1 cellular context compared by ENCODE assay signal in the genomic region with DNA sequence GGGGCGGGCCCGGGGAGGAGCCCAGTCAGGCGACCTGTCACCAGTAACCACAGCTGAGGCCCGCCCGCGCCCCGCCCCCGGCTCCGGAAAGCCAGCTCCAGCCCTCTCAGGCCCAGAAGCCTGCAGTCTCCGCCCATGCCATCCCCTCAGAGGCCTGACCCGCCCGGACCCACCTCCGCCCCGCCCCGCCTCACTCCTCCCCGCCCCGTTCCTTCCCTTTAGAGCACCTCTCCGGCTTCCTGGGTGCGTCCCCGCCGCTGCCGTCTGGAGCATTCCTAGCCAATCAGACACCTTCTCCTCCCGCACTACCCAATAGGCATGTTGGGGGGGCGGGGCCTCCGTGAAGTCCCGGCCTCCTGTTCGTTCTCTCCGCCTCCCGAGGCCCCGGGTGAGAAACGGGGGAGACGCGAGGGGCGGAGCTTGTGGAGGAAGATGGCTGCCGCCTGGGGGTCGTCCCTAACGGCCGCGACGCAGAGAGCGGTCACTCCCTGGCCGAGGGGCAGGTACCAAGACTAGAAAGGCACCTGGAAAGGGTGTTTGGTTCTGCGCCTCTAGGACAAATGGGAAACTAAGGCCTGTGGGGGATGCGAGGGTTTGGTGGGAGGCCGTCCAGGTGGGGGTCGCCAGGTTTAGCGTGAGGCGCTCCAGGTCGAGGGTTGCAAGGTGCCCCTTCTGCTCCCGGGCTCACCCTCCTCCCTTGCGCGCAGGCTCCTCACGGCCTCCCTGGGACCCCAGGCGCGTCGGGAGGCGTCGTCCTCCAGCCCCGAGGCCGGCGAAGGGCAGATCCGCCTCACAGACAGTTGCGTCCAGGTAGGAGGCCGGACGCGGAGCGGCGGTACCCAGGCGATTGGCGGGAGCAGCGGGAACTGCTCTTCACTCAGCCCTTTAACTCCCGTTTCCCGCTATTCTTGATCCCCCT.
TF ChIP-seq lines count a peak whose summit lies in the region.

Gene ISCA2 (plus strand): TSS at position 423 of the 919 bp plus-strand sequence. CDS start 10 bp downstream, at position 433.

TF ChIP-seq in HepG2, 621 proteins besides CTCF, POLR2A, EP300 and RAD21 (continued from another document and continues in another):
- TF ChIP-seq HNRNPL (IDR thresholded peaks at IDR 0.05; ENCODE audit: low read depth, low read length), result no peak
- TF ChIP-seq ZFP1 (CRISPR knock-in tag; IDR thresholded peaks at IDR 0.05), result 0 out of 2 replicates have a peak, but pooled peaks have one; percentile 14
- peak; percentile 85 for TF ChIP-seq ZNF296 (CRISPR knock-in tag; conservative IDR thresholded peaks at IDR 0.05)
- no peak for TF ChIP-seq CAMTA2 (CRISPR knock-in tag; IDR thresholded peaks at IDR 0.05; ENCODE audit: borderline replicate concordance)
- peak; percentile 58; the same call in 1 of the 2 replicates for TF ChIP-seq HIC2 (CRISPR knock-in tag; IDR thresholded peaks at IDR 0.05; ENCODE audit: low read depth)
- TF ChIP-seq ZNF552 (CRISPR knock-in tag; IDR thresholded peaks at IDR 0.05; ENCODE audit: borderline replicate concordance), result 0 out of 2 replicates have a peak, but pooled peaks have one; percentile 19
- no peak for TF ChIP-seq LCORL (IDR thresholded peaks at IDR 0.05)
- TF ChIP-seq LCORL (CRISPR knock-in tag; IDR thresholded peaks at IDR 0.05), result peak; percentile 2; the same call in 1 of the 2 replicates
- 0 out of 2 replicates have a peak, but pooled peaks have one; percentile 30 for TF ChIP-seq ELF4 (CRISPR knock-in tag; IDR thresholded peaks at IDR 0.05; ENCODE audit: borderline replicate concordance)
- TF ChIP-seq TAF1 (CRISPR knock-in tag; IDR thresholded peaks at IDR 0.05), result peak; percentile 69
- TF ChIP-seq ZC3H4 (CRISPR knock-in tag; IDR thresholded peaks at IDR 0.05; ENCODE audit: borderline replicate concordance), result no peak
- TF ChIP-seq PHB2 (IDR thresholded peaks at IDR 0.05; ENCODE audit: partially characterized antibody), result no peak
- 0 out of 2 replicates have a peak, but pooled peaks have one; percentile 20 for TF ChIP-seq MXD4 (CRISPR knock-in tag; IDR thresholded peaks at IDR 0.05)
- 0 out of 2 replicates have a peak, but pooled peaks have one; percentile 27 for TF ChIP-seq MYNN (CRISPR knock-in tag; IDR thresholded peaks at IDR 0.05; ENCODE audit: low read depth)
- no peak for TF ChIP-seq U2AF1 (optimal IDR thresholded peaks at IDR 0.05; ENCODE audit: low read depth, low read length)
- peak; percentile 25; the same call in 1 of the 2 replicates for TF ChIP-seq KAT8 (CRISPR knock-in tag; IDR thresholded peaks at IDR 0.05)
- TF ChIP-seq, protein P1, sequence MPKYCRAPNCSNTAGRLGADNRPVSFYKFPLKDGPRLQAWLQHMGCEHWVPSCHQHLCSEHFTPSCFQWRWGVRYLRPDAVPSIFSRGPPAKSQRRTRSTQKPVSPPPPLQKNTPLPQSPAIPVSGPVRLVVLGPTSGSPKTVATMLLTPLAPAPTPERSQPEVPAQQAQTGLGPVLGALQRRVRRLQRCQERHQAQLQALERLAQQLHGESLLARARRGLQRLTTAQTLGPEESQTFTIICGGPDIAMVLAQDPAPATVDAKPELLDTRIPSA (CRISPR knock-in tag; IDR thresholded peaks at IDR 0.05; ENCODE audit: borderline replicate concordance), result no peak
- no peak for TF ChIP-seq NONO (IDR thresholded peaks at IDR 0.05)
- TF ChIP-seq NONO (CRISPR knock-in tag; conservative IDR thresholded peaks at IDR 0.05), result 0 out of 2 replicates have a peak, but pooled peaks have one; percentile 46
- TF ChIP-seq PRPF4 (IDR thresholded peaks at IDR 0.05; ENCODE audit: low read depth, low read length, poor library complexity, severe bottlenecking), result no peak
- TF ChIP-seq ZNF598 (CRISPR knock-in tag; IDR thresholded peaks at IDR 0.05; ENCODE audit: borderline replicate concordance), result peak; percentile 43; the same call in 1 of the 2 replicates
- no peak for TF ChIP-seq ZNF549 (CRISPR knock-in tag; IDR thresholded peaks at IDR 0.05)
- TF ChIP-seq, protein P2, sequence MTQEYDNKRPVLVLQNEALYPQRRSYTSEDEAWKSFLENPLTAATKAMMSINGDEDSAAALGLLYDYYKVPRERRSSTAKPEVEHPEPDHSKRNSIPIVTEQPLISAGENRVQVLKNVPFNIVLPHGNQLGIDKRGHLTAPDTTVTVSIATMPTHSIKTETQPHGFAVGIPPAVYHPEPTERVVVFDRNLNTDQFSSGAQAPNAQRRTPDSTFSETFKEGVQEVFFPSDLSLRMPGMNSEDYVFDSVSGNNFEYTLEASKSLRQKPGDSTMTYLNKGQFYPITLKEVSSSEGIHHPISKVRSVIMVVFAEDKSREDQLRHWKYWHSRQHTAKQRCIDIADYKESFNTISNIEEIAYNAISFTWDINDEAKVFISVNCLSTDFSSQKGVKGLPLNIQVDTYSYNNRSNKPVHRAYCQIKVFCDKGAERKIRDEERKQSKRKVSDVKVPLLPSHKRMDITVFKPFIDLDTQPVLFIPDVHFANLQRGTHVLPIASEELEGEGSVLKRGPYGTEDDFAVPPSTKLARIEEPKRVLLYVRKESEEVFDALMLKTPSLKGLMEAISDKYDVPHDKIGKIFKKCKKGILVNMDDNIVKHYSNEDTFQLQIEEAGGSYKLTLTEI (CRISPR knock-in tag; conservative IDR thresholded peaks at IDR 0.05), result no peak
- no peak for TF ChIP-seq ZKSCAN1 (IDR thresholded peaks at IDR 0.05; ENCODE audit: low read length)
- peak; percentile 30; the same call in 1 of the 2 replicates for TF ChIP-seq SAP130 (CRISPR knock-in tag; IDR thresholded peaks at IDR 0.05; ENCODE audit: low read depth)
- 0 out of 2 replicates have a peak, but pooled peaks have one; percentile 36 for TF ChIP-seq ZSCAN31 (CRISPR knock-in tag; IDR thresholded peaks at IDR 0.05; ENCODE audit: low read depth)
- TF ChIP-seq HNF4G (IDR thresholded peaks at IDR 0.05; ENCODE audit: borderline replicate concordance, low read depth, low read length), result no peak
- TF ChIP-seq HNF4G (CRISPR knock-in tag; IDR thresholded peaks at IDR 0.05; ENCODE audit: borderline replicate concordance, low read depth), result 0 out of 2 replicates have a peak, but pooled peaks have one; percentile 32
- peak; percentile 31; the same call in 1 of the 2 replicates for TF ChIP-seq GABPB1 (CRISPR knock-in tag; IDR thresholded peaks at IDR 0.05)
- peak; percentile 71; the same call in 1 of the 2 replicates for TF ChIP-seq ZNF451 (CRISPR knock-in tag; IDR thresholded peaks at IDR 0.05)
- peak; percentile 65 for TF ChIP-seq ARID4A (CRISPR knock-in tag; IDR thresholded peaks at IDR 0.05; ENCODE audit: borderline replicate concordance)
- TF ChIP-seq ZNF772 (CRISPR knock-in tag; IDR thresholded peaks at IDR 0.05), result 0 out of 2 replicates have a peak, but pooled peaks have one; percentile 54
- TF ChIP-seq, protein P3, sequence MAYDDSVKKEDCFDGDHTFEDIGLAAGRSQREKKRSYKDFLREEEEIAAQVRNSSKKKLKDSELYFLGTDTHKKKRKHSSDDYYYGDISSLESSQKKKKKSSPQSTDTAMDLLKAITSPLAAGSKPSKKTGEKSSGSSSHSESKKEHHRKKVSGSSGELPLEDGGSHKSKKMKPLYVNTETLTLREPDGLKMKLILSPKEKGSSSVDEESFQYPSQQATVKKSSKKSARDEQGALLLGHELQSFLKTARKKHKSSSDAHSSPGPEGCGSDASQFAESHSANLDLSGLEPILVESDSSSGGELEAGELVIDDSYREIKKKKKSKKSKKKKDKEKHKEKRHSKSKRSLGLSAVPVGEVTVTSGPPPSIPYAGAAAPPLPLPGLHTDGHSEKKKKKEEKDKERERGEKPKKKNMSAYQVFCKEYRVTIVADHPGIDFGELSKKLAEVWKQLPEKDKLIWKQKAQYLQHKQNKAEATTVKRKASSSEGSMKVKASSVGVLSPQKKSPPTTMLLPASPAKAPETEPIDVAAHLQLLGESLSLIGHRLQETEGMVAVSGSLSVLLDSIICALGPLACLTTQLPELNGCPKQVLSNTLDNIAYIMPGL (CRISPR knock-in tag; IDR thresholded peaks at IDR 0.05; ENCODE audit: borderline replicate concordance in 1 of 2, low read depth in 1 of 2), result peak in 1 of 2 experiments; percentile 68; a peak in 1 of 4 replicates
- TF ChIP-seq, protein P4, sequence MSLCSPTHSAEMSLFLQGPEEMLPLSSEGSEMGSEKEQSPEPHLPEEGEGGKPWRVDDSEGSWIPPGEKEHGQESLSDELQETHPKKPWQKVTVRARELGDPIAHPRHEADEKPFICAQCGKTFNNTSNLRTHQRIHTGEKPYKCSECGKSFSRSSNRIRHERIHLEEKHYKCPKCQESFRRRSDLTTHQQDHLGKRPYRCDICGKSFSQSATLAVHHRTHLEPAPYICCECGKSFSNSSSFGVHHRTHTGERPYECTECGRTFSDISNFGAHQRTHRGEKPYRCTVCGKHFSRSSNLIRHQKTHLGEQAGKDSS (CRISPR knock-in tag; IDR thresholded peaks at IDR 0.05; ENCODE audit: borderline replicate concordance, low read depth), result 0 out of 2 replicates have a peak, but pooled peaks have one; percentile 24
- TF ChIP-seq, protein P5, sequence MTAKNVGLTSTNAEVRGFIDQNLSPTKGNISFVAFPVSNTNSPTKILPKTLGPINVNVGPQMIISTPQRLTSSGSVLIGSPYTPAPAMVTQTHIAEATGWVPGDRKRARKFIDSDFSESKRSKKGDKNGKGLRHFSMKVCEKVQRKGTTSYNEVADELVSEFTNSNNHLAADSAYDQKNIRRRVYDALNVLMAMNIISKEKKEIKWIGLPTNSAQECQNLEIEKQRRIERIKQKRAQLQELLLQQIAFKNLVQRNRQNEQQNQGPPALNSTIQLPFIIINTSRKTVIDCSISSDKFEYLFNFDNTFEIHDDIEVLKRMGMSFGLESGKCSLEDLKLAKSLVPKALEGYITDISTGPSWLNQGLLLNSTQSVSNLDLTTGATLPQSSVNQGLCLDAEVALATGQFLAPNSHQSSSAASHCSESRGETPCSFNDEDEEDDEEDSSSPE (CRISPR knock-in tag; IDR thresholded peaks at IDR 0.05), result peak; percentile 2; the same call in 1 of the 2 replicates
- no peak for TF ChIP-seq MXI1 (IDR thresholded peaks at IDR 0.05; ENCODE audit: borderline replicate concordance, low read depth, low read length)
- TF ChIP-seq ZNF83 (CRISPR knock-in tag; IDR thresholded peaks at IDR 0.05; ENCODE audit: borderline replicate concordance), result 0 out of 2 replicates have a peak, but pooled peaks have one; percentile 45
- TF ChIP-seq ZNF274 (CRISPR knock-in tag; IDR thresholded peaks at IDR 0.05), result 0 out of 2 replicates have a peak, but pooled peaks have one; percentile 45
- TF ChIP-seq, protein P6, sequence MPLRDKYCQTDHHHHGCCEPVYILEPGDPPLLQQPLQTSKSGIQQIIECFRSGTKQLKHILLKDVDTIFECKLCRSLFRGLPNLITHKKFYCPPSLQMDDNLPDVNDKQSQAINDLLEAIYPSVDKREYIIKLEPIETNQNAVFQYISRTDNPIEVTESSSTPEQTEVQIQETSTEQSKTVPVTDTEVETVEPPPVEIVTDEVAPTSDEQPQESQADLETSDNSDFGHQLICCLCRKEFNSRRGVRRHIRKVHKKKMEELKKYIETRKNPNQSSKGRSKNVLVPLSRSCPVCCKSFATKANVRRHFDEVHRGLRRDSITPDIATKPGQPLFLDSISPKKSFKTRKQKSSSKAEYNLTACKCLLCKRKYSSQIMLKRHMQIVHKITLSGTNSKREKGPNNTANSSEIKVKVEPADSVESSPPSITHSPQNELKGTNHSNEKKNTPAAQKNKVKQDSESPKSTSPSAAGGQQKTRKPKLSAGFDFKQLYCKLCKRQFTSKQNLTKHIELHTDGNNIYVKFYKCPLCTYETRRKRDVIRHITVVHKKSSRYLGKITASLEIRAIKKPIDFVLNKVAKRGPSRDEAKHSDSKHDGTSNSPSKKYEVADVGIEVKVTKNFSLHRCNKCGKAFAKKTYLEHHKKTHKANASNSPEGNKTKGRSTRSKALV (CRISPR knock-in tag; IDR thresholded peaks at IDR 0.05), result peak; percentile 52; the same call in 1 of the 2 replicates
